ENCODE assay signal across 11 cellular contexts in genomic region chr5:158910782-158911692, GRCh38.
A peak's percentile ranks its signal among the peaks of the same experiment; 100 is the strongest.
DNase-seq lines count a peak whose midpoint lies in the region; ATAC-seq and TF ChIP-seq lines count a peak whose summit lies in the region.
"Had no signal": no experiment of that assay in that cellular context is flagged by ENCODE, and none has a peak within 500 bp of the region (broad histone marks: within the 10 kb centered on the region; RNA-seq: fewer than 3 reads in every experiment).

No MANE protein-coding gene starts in this region.

- DNase-seq in fibroblast of villous mesenchyme (ENCODE audit: low read depth) (peak; percentile 9), sciatic nerve (ENCODE audit: low spot score) (no peak), NCI-H2081 treated with DMSO at 0.1 percent for 48 hours (lab: John Stamatoyannopoulos, UW) (no peak), GDM1 (lab: John Stamatoyannopoulos, UW) (no peak)
- no peak for DNase-seq in effector CD4-positive, alpha-beta T cell
- DNase-seq: activated naive CD4-positive, alpha-beta T cell treated with Interleukin-2 at 50 U/mL for 16 hours; NCI-H1092; T-cell had no signal

- intact Hi-C loops in sciatic nerve (cut with DNase I), result no loop called here

- TF ChIP-seq CTCF in fibroblast of villous mesenchyme (IDR thresholded peaks at IDR 0.05; ENCODE audit: insufficient read depth, low read depth, low read length), result no peak

- ATAC-seq in GM18519 (IDR thresholded peaks at IDR 0.05; ENCODE audit: low FRiP score, unreplicated experiment) (peak; percentile 80), GM21515 (IDR thresholded peaks at IDR 0.05; ENCODE audit: unreplicated experiment) (peak; percentile 71), HG03342 (IDR thresholded peaks at IDR 0.05; ENCODE audit: unreplicated experiment) (peak; percentile 90), sciatic nerve (no peak)
- ATAC-seq: T-cell had no signal

- no peak overlapping the region for H3K4me3 ChIP-seq in fibroblast of villous mesenchyme (ENCODE audit: low read depth, low read length)
